Comparison of ENCODE assay signal across 15 cellular contexts in the genomic region with DNA sequence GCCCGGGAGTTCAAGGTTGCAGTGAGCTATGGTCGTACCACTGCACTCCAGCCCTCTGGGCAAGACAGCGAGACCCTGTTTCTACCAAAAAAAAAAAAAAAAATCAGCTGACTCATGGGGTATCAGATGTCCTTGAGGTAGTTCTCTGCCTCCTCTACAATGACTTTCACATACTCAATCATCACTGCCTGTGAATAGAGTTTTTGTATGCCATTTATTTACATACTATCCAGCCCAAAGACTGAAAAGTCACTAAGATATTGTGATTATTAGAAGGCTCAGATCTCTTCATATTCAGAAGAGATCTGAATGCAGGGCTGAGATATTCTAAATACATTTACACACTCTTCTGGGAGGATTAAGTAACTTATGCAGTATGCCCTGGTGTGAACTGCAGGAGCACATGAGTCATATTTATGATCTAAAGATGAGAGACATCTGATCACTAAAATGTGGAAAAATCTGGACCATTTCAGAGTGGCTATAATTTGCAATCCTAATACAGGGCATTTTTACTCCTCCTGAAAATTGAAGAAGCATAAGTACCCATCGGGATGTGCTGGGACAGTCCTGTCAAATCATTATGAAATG. TPM values are rescaled to one million over a fixed set of nuclear protein-coding genes. Genes with fewer than 3 reads are reported as not detected.
DNase-seq lines count a peak whose midpoint lies in the region; ATAC-seq and TF ChIP-seq lines count a peak whose summit lies in the region.
"Had no signal": no experiment of that assay in that cellular context is flagged by ENCODE, and none has a peak within 500 bp of the region (broad histone marks: within the 10 kb centered on the region; RNA-seq: fewer than 3 reads in every experiment).

No MANE protein-coding gene starts in this region.

- CTCF ChIA-PET in activated naive CD4-positive, alpha-beta T cell treated with anti-CD3 and anti-CD28 coated beads for 36 hours (lab: Charles Lee): interaction anchor here (0.7 kb wide), 1 partner anchor 94 kb away, joined by 3 read pairs; no protein-coding TSS in a partner anchor

- no peak for TF ChIP-seq CTCF in glutamatergic neuron (IDR thresholded peaks at IDR 0.05; ENCODE audit: partially characterized antibody, unreplicated experiment)

- peaks cover 31% of the 10 kb centered on the region for H3K27me3 Mint-ChIP-seq in glutamatergic neuron (ENCODE audit: unreplicated experiment)
- no peaks in the 10 kb centered on the region for H3K27me3 Mint-ChIP-seq in activated naive CD4-positive, alpha-beta T cell treated with anti-CD3 and anti-CD28 coated beads for 36 hours (ENCODE audit: low read depth)

- peaks cover 54% of the 10 kb centered on the region for H3K9me3 Mint-ChIP-seq in glutamatergic neuron (ENCODE audit: unreplicated experiment)
- H3K9me3 Mint-ChIP-seq in activated naive CD4-positive, alpha-beta T cell treated with anti-CD3 and anti-CD28 coated beads for 36 hours: no peaks in the 10 kb centered on the region

- peak; percentile 66 for DNase-seq in COLO829 (ENCODE audit: low spot score)
- DNase-seq in HCEC 1CT: peak; percentile 77
- DNase-seq in amniotic epithelial cell (ENCODE audit: low read depth): peak; percentile 52
- DNase-seq in glutamatergic neuron: no peak
- DNase-seq in NCI-H187 treated with DMSO at 0.1 percent for 48 hours (lab: John Stamatoyannopoulos, UW): no peak
- no peak for DNase-seq in activated naive CD4-positive, alpha-beta T cell treated with anti-CD3 and anti-CD28 coated beads for 36 hours
- DNase-seq: effector memory CD4-positive, alpha-beta T cell; mammary epithelial cell; NCI-H1694; NCI-H2227 treated with DMSO at 0.1 percent for 48 hours; right cardiac atrium; stimulated activated naive CD4-positive, alpha-beta T cell treated with Interleukin-2 at 50 U/mL for 16 hours; tibial artery had no signal

- intact Hi-C loops in activated naive CD4-positive, alpha-beta T cell treated with anti-CD3 and anti-CD28 coated beads for 36 hours (cut with micrococcal nuclease): no loop called here

- no peak for ATAC-seq in HG03432 (IDR thresholded peaks at IDR 0.05; ENCODE audit: unreplicated experiment)
- ATAC-seq: right cardiac atrium had no signal

- peak overlapping the region; percentile 88 for H3K27ac Mint-ChIP-seq in glutamatergic neuron (ENCODE audit: unreplicated experiment)
- H3K27ac Mint-ChIP-seq in activated naive CD4-positive, alpha-beta T cell treated with anti-CD3 and anti-CD28 coated beads for 36 hours: no peak overlapping the region
- H3K27ac Mint-ChIP-seq: activated T-helper 2 cell treated with anti-CD3 and anti-CD28 coated beads, Interferon-gamma antibody, Interleukin-2, Interleukin-4, amounts not matched to agents 10 μg/mL and 5 μg/mL and 100 μg/mL, durations not matched to agents 14 hours and 24 hours and 36 hours had no signal

- peaks cover 84% of the 10 kb centered on the region for H3K4me1 Mint-ChIP-seq in glutamatergic neuron (ENCODE audit: low read depth, unreplicated experiment)
- H3K4me1 Mint-ChIP-seq in activated naive CD4-positive, alpha-beta T cell treated with anti-CD3 and anti-CD28 coated beads for 36 hours (ENCODE audit: low read depth): peaks cover 81% of the 10 kb centered on the region

- peak overlapping the region; percentile 78 for H3K4me3 Mint-ChIP-seq in glutamatergic neuron (ENCODE audit: unreplicated experiment)
- H3K4me3 Mint-ChIP-seq in activated naive CD4-positive, alpha-beta T cell treated with anti-CD3 and anti-CD28 coated beads for 36 hours: no peak overlapping the region

- H3K36me3 Mint-ChIP-seq in glutamatergic neuron (ENCODE audit: unreplicated experiment): peaks cover 19% of the 10 kb centered on the region
- peaks cover 33% of the 10 kb centered on the region for H3K36me3 Mint-ChIP-seq in activated naive CD4-positive, alpha-beta T cell treated with anti-CD3 and anti-CD28 coated beads for 36 hours (ENCODE audit: low read depth)

RNA-seq across cellular contexts. Expression of a gene that starts 38.9 kb away (rescaled TPM):
- total RNA-seq in glutamatergic neuron (ENCODE audit: unreplicated experiment): 323 TPM
- 10 to 100 TPM; 30.1 to 32.2 TPM for total RNA-seq in activated naive CD4-positive, alpha-beta T cell treated with anti-CD3 and anti-CD28 coated beads for 36 hours

Comparison
In these comparisons a context has a peak if more than half of its experiments do, and no peak if none do; other contexts are left out.
1. DNase-seq: peak in COLO829 (single experiment), HCEC 1CT (single experiment) and amniotic epithelial cell (single experiment); none in glutamatergic neuron (single experiment), NCI-H187 treated with DMSO at 0.1 percent for 48 hours (single experiment) and activated naive CD4-positive, alpha-beta T cell treated with anti-CD3 and anti-CD28 coated beads for 36 hours (single experiment).